30 cellular contexts compared by ENCODE assay signal in genomic region chr5:156314416-156314815, GRCh38.
"Had no signal": no experiment of that assay in that cellular context is flagged by ENCODE, and none has a peak within 500 bp of the region (broad histone marks: within the 10 kb centered on the region; RNA-seq: fewer than 3 reads in every experiment).

No MANE protein-coding gene starts in this region.

- H3K27ac Mint-ChIP-seq: naive thymus-derived CD8-positive, alpha-beta T cell; natural killer cell treated with Interleukin-12 subunit alpha and Interleukin-12 subunit beta and Interleukin-15 and Interleukin-18, amount 100 ng/mL, for 72 hours; nephron progenitor cell; progenitor cell of endocrine pancreas; stimulated activated effector memory CD8-positive, alpha-beta T cell treated with anti-CD3 and anti-CD28 coated beads, Interleukin-12 subunit alpha, Interleukin-12 subunit beta, amount 100 ng/mL, for 72 hours; stimulated activated naive B cell treated with anti-CD40 and anti-IgM and Interleukin-4, amounts not matched to agents 10 μg/mL and 1 μg/mL and 100 μg/mL, for 72 hours; stimulated activated naive CD8-positive, alpha-beta T cell treated with anti-CD3 and anti-CD28 coated beads, Interleukin-15, Interleukin-2, amounts not matched to agents 100 ng/mL and 50 ng/mL, for 24 hours; type B pancreatic cell had no signal

- H3K4me3 ChIP-seq: pancreas, psoas muscle, right lobe of liver, sigmoid colon, stomach, suprapubic skin, testis, tibial artery, transverse colon, upper lobe of right lung, uterus had no signal

- H3K4me1 ChIP-seq: pancreas, psoas muscle, right lobe of liver, sigmoid colon, stomach, suprapubic skin, testis, tibial artery, transverse colon, upper lobe of right lung, uterus had no signal

- H3K36me3 Mint-ChIP-seq: natural killer cell treated with Interleukin-12 subunit alpha and Interleukin-12 subunit beta and Interleukin-15 and Interleukin-18, amount 100 ng/mL, for 72 hours; stimulated activated effector memory CD8-positive, alpha-beta T cell treated with anti-CD3 and anti-CD28 coated beads, Interleukin-12 subunit alpha, Interleukin-12 subunit beta, amount 100 ng/mL, for 72 hours; stimulated activated naive B cell treated with anti-CD40 and anti-IgM and Interleukin-4, amounts not matched to agents 10 μg/mL and 1 μg/mL and 100 μg/mL, for 72 hours; type B pancreatic cell had no signal

- H3K27me3 ChIP-seq: neutrophil, pancreas, right lobe of liver, sigmoid colon, stomach, suprapubic skin, testis, tibial artery, transverse colon, upper lobe of right lung, uterus had no signal

- H3K36me3 ChIP-seq: neutrophil, pancreas, right lobe of liver, sigmoid colon, stomach, suprapubic skin, tibial artery, transverse colon, upper lobe of right lung, uterus had no signal

- H3K9me3 ChIP-seq: neutrophil, pancreas, psoas muscle, right lobe of liver, sigmoid colon, stomach, suprapubic skin, testis, tibial artery, transverse colon, upper lobe of right lung, uterus had no signal

- H3K27me3 Mint-ChIP-seq: progenitor cell of endocrine pancreas; stimulated activated naive B cell treated with anti-CD40 and anti-IgM and Interleukin-4, amounts not matched to agents 10 μg/mL and 1 μg/mL and 100 μg/mL, for 72 hours; type B pancreatic cell had no signal

- DNase-seq: naive thymus-derived CD8-positive, alpha-beta T cell; nephron progenitor cell; nucleus accumbens; pancreas; posterior cingulate gyrus; psoas muscle; right cardiac atrium; right lobe of liver; sigmoid colon; small intestine; stimulated activated CD4-positive, alpha-beta T cell treated with anti-CD3 and anti-CD28 coated beads, Interleukin-15, amount 100 ng/mL, for 24 hours; stimulated activated CD4-positive, alpha-beta T cell treated with anti-CD3 and anti-CD28 coated beads, Interleukin-2, amount 100 ng/mL, for 24 hours; stimulated activated CD4-positive, alpha-beta T cell treated with anti-CD3 and anti-CD28 coated beads, Interleukin-2, amount 100 ng/mL, for 48 hours; stimulated activated CD4-positive, alpha-beta T cell treated with anti-CD3 and anti-CD28 coated beads, Interleukin-4, amount 100 ng/mL, for 24 hours; stimulated activated naive B cell treated with anti-CD40 and anti-IgM and Interleukin-4, amounts not matched to agents 10 μg/mL and 1 μg/mL and 100 μg/mL, for 72 hours; stimulated activated naive CD4-positive, alpha-beta T cell treated with Interleukin-2 at 50 U/mL for 16 hours; stomach; testis; tibial artery; transverse colon; upper lobe of right lung; uterus had no signal

- H3K4me3 Mint-ChIP-seq: naive thymus-derived CD8-positive, alpha-beta T cell; natural killer cell treated with Interleukin-12 subunit alpha and Interleukin-12 subunit beta and Interleukin-15 and Interleukin-18, amount 100 ng/mL, for 72 hours; nephron progenitor cell; neural crest cell; stimulated activated effector memory CD8-positive, alpha-beta T cell treated with anti-CD3 and anti-CD28 coated beads, Interleukin-12 subunit alpha, Interleukin-12 subunit beta, amount 100 ng/mL, for 72 hours; stimulated activated naive B cell treated with anti-CD40 and anti-IgM and Interleukin-4, amounts not matched to agents 10 μg/mL and 1 μg/mL and 100 μg/mL, for 72 hours; stimulated activated naive CD8-positive, alpha-beta T cell treated with anti-CD3 and anti-CD28 coated beads, Interleukin-15, Interleukin-2, amounts not matched to agents 100 ng/mL and 50 ng/mL, for 24 hours; type B pancreatic cell had no signal

- ATAC-seq: naive thymus-derived CD8-positive, alpha-beta T cell; natural killer cell treated with Interleukin-12 subunit alpha and Interleukin-12 subunit beta and Interleukin-15 and Interleukin-18, amount 100 ng/mL, for 72 hours; pancreas; psoas muscle; right cardiac atrium; right lobe of liver; stimulated activated effector memory CD8-positive, alpha-beta T cell treated with anti-CD3 and anti-CD28 coated beads, Interleukin-12 subunit alpha, Interleukin-12 subunit beta, amount 100 ng/mL, for 72 hours; stimulated activated naive B cell treated with anti-CD40 and anti-IgM and Interleukin-4, amounts not matched to agents 10 μg/mL and 1 μg/mL and 100 μg/mL, for 72 hours; upper lobe of right lung had no signal

- H3K4me1 Mint-ChIP-seq: naive thymus-derived CD8-positive, alpha-beta T cell; nephron progenitor cell; neural crest cell; stimulated activated effector memory CD8-positive, alpha-beta T cell treated with anti-CD3 and anti-CD28 coated beads, Interleukin-12 subunit alpha, Interleukin-12 subunit beta, amount 100 ng/mL, for 72 hours; stimulated activated naive B cell treated with anti-CD40 and anti-IgM and Interleukin-4, amounts not matched to agents 10 μg/mL and 1 μg/mL and 100 μg/mL, for 72 hours had no signal

- H3K27ac ChIP-seq: neutrophil, pancreas, psoas muscle, right lobe of liver, sigmoid colon, stomach, suprapubic skin, testis, tibial artery, transverse colon, upper lobe of right lung, uterus had no signal

- H3K9me3 Mint-ChIP-seq: natural killer cell treated with Interleukin-12 subunit alpha and Interleukin-12 subunit beta and Interleukin-15 and Interleukin-18, amount 100 ng/mL, for 72 hours; neural crest cell had no signal
